ENCODE assay signal across 8 cellular contexts in the genomic region with DNA sequence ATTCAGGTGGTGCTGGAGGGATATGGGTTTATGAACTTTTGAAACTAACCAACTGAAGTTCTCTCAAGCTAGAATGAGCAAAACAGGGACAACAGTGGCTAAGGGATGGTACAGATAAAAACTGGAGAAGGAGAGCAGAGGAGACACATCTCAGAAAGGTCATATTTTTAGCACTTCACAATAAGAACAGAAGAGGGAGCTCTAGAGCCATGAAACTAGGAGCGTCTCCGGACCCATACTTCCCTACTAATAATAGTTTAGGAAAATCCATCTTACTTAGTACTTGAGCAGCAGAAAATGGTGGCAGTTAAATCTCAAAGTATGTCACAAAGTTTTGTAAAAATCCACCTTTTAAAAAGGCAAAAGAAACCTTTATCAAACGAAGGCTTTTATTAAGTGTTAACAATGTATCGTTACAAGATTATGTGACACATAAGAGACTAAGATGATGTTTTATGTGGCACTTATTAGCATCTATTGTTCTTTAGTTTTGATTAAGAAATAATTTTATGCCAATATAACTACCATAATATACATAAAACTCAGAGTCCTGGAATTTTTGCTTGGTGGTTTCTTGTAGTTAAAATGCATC.
DNase-seq lines count a peak whose midpoint lies in the region; ATAC-seq and TF ChIP-seq lines count a peak whose summit lies in the region.

No MANE protein-coding gene starts in this region.

- no peaks in the 10 kb centered on the region for H3K4me1 ChIP-seq in right atrium auricular region
- H3K4me1 ChIP-seq in ovary (ENCODE audit: insufficient read depth): no peaks in the 10 kb centered on the region

- DNase-seq in AG20443 (ENCODE audit: low spot score): peak; percentile 66
- DNase-seq in GM13977 (ENCODE audit: low spot score): peak; percentile 34
- DNase-seq in NCI-H146 (lab: John Stamatoyannopoulos, UW): peak; percentile 38
- DNase-seq in right atrium auricular region (ENCODE audit: low spot score): no peak
- peak; percentile 31 for DNase-seq in smooth muscle cell of the brain vasculature (ENCODE audit: low read depth, low spot score)
- no peak for DNase-seq in ovary

- WGBS in ovary, 3 donors: 36 to 40% (median 37%) methylated on average over 4 of the region's 4 CpGs

- H3K27ac ChIP-seq in right atrium auricular region (no peak overlapping the region), ovary (no peak overlapping the region)

- TF ChIP-seq CTCF in GM13977 (IDR thresholded peaks at IDR 0.05; ENCODE audit: extremely low read depth, insufficient read depth, missing control alignments) (peak; percentile 69), WI38 (IDR thresholded peaks at IDR 0.05; ENCODE audit: low read depth, low read length) (peak; percentile 33), right atrium auricular region (IDR thresholded peaks at IDR 0.05) (peak; percentile 42 to 77), ovary (IDR thresholded peaks at IDR 0.05) (no peak)

- no peak for TF ChIP-seq EP300 in ovary (IDR thresholded peaks at IDR 0.05)

- ATAC-seq in HG02798 (IDR thresholded peaks at IDR 0.05; ENCODE audit: poor library complexity, unreplicated experiment): peak; percentile 84

- H3K4me3 ChIP-seq in WI38 (ENCODE audit: low read depth, low read length): no peak overlapping the region
- H3K4me3 ChIP-seq in right atrium auricular region: no peak overlapping the region
- no peak overlapping the region for H3K4me3 ChIP-seq in ovary

- intact Hi-C loops in ovary (cut with DNase I): no loop called here

- TF ChIP-seq POLR2A in ovary (IDR thresholded peaks at IDR 0.05): no peak

- H3K9me3 ChIP-seq in right atrium auricular region (no peaks in the 10 kb centered on the region), ovary (no peaks in the 10 kb centered on the region)

- in situ Hi-C loops in GM13977 (cut with MboI; ENCODE audit: low pct_unique_long_range_greater_than_20kb, low sequenced_read_pairs, unreplicated experiment): loop anchor here (10.0 kb wide), 1 partner anchor 249 kb away; no protein-coding TSS in a partner anchor

- H3K36me3 ChIP-seq in right atrium auricular region: no peaks in the 10 kb centered on the region
- no peaks in the 10 kb centered on the region for H3K36me3 ChIP-seq in ovary

- H3K27me3 ChIP-seq in right atrium auricular region: no peaks in the 10 kb centered on the region
- H3K27me3 ChIP-seq in ovary: no peaks in the 10 kb centered on the region

Comparison
In these comparisons a context has a peak if more than half of its experiments do, and no peak if none do; other contexts are left out.
1. DNase-seq: peak in AG20443 (single experiment), GM13977 (single experiment), NCI-H146 (single experiment) and smooth muscle cell of the brain vasculature (single experiment); none in right atrium auricular region (single experiment) and ovary (0 of 5).
2. CTCF ChIP-seq: peak in GM13977 (single experiment), WI38 (single experiment) and right atrium auricular region (2 of 2); none in ovary (0 of 3).